In the genomic region with DNA sequence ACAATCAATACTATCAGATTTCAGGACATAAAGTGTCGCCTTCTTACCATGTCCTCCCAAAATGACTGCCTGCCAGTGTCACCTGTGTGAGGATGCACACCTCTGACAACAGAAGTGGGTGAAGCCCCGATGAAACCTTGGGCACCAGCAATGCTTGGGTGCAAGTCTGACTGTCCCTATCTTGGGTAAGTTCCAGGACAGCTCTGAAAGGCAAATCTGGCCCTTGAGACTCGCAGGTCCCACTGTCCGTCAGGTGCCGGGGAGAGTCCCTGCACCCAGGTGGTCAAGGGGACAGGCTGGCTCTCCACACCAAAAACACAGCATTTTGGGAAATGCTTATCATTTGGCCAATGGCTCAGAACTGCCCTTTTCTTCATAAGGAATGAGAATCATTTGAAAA, we compare ENCODE assay signal across 16 cellular contexts.
"Had no signal": no experiment of that assay in that cellular context is flagged by ENCODE, and none has a peak within 500 bp of the region (broad histone marks: within the 10 kb centered on the region; RNA-seq: fewer than 3 reads in every experiment).

No MANE protein-coding gene starts in this region.

- ATAC-seq: activated CD4-positive, CD25-positive, alpha-beta regulatory T cell treated with anti-CD3 and anti-CD28 coated beads, Interleukin-2, amount 50 U/mL, for 24 hours; activated CD8-positive, alpha-beta memory T cell treated with anti-CD3 and anti-CD28 coated beads, Interleukin-2, amount 10 ng/mL, durations not matched to agents 7 days and 5 days; activated T-cell treated with anti-CD3 and anti-CD28 coated beads, Interleukin-2, amount 50 U/mL, for 4 hours; esophagus mucosa; left colon; mucosa of descending colon; upper lobe of right lung had no signal

- H3K9me3 Mint-ChIP-seq: activated naive CD4-positive, alpha-beta T cell treated with anti-CD3 and anti-CD28 coated beads for 36 hours; activated T-cell treated with anti-CD3 and anti-CD28 coated beads, Interleukin-2, amount 50 U/mL, for 4 hours; immature natural killer cell; nephron; stimulated activated naive CD8-positive, alpha-beta T cell treated with anti-CD3 and anti-CD28 coated beads, Interleukin-15, Interleukin-2, amounts not matched to agents 100 ng/mL and 50 ng/mL, for 24 hours; T-helper 2 cell treated with Interferon-gamma antibody and Interleukin-4, amounts not matched to agents 5 μg/mL and 100 μg/mL, for 36 hours had no signal

- H3K27ac Mint-ChIP-seq: activated CD8-positive, alpha-beta memory T cell treated with anti-CD3 and anti-CD28 coated beads, Interleukin-2, amount 10 ng/mL, durations not matched to agents 7 days and 5 days; activated naive CD4-positive, alpha-beta T cell treated with anti-CD3 and anti-CD28 coated beads for 36 hours; nephron had no signal

- DNase-seq: activated CD8-positive, alpha-beta memory T cell treated with anti-CD3 and anti-CD28 coated beads, Interleukin-2, amount 10 ng/mL, durations not matched to agents 7 days and 5 days; activated naive CD4-positive, alpha-beta T cell treated with anti-CD3 and anti-CD28 coated beads for 36 hours; activated T-cell treated with anti-CD3 and anti-CD28 coated beads, Interleukin-2, amount 50 U/mL, for 4 hours; central memory CD4-positive, alpha-beta T cell; glutamatergic neuron; immature natural killer cell; left colon; stimulated activated CD4-positive, alpha-beta T cell treated with anti-CD3 and anti-CD28 coated beads, Interleukin-4, amount 100 ng/mL, for 1 hour; stimulated activated CD8-positive, alpha-beta memory T cell treated with anti-CD3 and anti-CD28 coated beads, Interleukin-4, amount 100 ng/mL, for 48 hours; upper lobe of right lung had no signal

- H3K27me3 Mint-ChIP-seq: activated CD8-positive, alpha-beta memory T cell treated with anti-CD3 and anti-CD28 coated beads, Interleukin-2, amount 10 ng/mL, durations not matched to agents 7 days and 5 days; stimulated activated naive CD8-positive, alpha-beta T cell treated with anti-CD3 and anti-CD28 coated beads, Interleukin-15, Interleukin-2, amounts not matched to agents 100 ng/mL and 50 ng/mL, for 24 hours had no signal

- H3K4me3 Mint-ChIP-seq: activated CD8-positive, alpha-beta memory T cell treated with anti-CD3 and anti-CD28 coated beads, Interleukin-2, amount 10 ng/mL, durations not matched to agents 7 days and 5 days; activated naive CD4-positive, alpha-beta T cell treated with anti-CD3 and anti-CD28 coated beads for 36 hours; activated T-cell treated with anti-CD3 and anti-CD28 coated beads, Interleukin-2, amount 50 U/mL, for 4 hours; immature natural killer cell; nephron; stimulated activated naive CD8-positive, alpha-beta T cell treated with anti-CD3 and anti-CD28 coated beads, Interleukin-15, Interleukin-2, amounts not matched to agents 100 ng/mL and 50 ng/mL, for 24 hours; T-helper 2 cell treated with Interferon-gamma antibody and Interleukin-4, amounts not matched to agents 5 μg/mL and 100 μg/mL, for 36 hours had no signal
